8 cellular contexts compared by ENCODE assay signal in genomic region chr1:116020668-116021272, GRCh38. TPM values are rescaled to one million over a fixed set of nuclear protein-coding genes. Genes with fewer than 3 reads are reported as not detected.
DNase-seq lines count a peak whose midpoint lies in the region; ATAC-seq and TF ChIP-seq lines count a peak whose summit lies in the region.

No MANE protein-coding gene starts in this region.

- H3K4me1 Mint-ChIP-seq in activated naive CD4-positive, alpha-beta T cell treated with anti-CD3 and anti-CD28 coated beads for 36 hours (ENCODE audit: low read depth), result no peaks in the 10 kb centered on the region

- H3K9me3 ChIP-seq in DND-41 (ENCODE audit: insufficient read depth, low read length, severe bottlenecking) (no peaks in the 10 kb centered on the region), PC-9 (ENCODE audit: insufficient read depth, low read depth) (no peaks in the 10 kb centered on the region)

- TF ChIP-seq CTCF in DND-41 (IDR thresholded peaks at IDR 0.05; ENCODE audit: borderline replicate concordance, extremely low read depth, low read length, poor library complexity, severe bottlenecking) (peak; percentile 72), PC-9 (conservative IDR thresholded peaks at IDR 0.05) (peak; percentile 96)

- peaks cover 13% of the 10 kb centered on the region for H3K27me3 ChIP-seq in DND-41 (ENCODE audit: insufficient read depth, low read length, poor library complexity)
- H3K27me3 ChIP-seq in PC-9 (ENCODE audit: insufficient read depth, low read depth), result no peaks in the 10 kb centered on the region

- no peaks in the 10 kb centered on the region for H3K27me3 Mint-ChIP-seq in activated naive CD4-positive, alpha-beta T cell treated with anti-CD3 and anti-CD28 coated beads for 36 hours (ENCODE audit: low read depth)

- H3K9me2 ChIP-seq in PC-9 (ENCODE audit: insufficient read depth), result no peaks in the 10 kb centered on the region

- CTCF ChIA-PET in PC-9 (lab: Charles Lee), result interaction anchor here (0.6 to 0.9 kb wide), 2 partner anchors 209 to 375 kb away, joined by 4 read pairs; no protein-coding TSS in a partner anchor
- CTCF ChIA-PET in activated naive CD4-positive, alpha-beta T cell treated with anti-CD3 and anti-CD28 coated beads for 36 hours (lab: Charles Lee), result interaction anchor here (0.5 to 3.0 kb wide), 30 partner anchors 10 to 464 kb away, joined by 3 to 12 read pairs (median 4); no protein-coding TSS in a partner anchor

- H3F3A ChIP-seq in PC-9 (ENCODE audit: insufficient read depth, low read depth), result no peaks in the 10 kb centered on the region

- H3K4me3 ChIP-seq in DND-41 (ENCODE audit: low read depth in 1 of 2, low read length in 2 of 2) (no peak overlapping the region), PC-9 (no peak overlapping the region)

- BruUV-seq in PC-9 (replicated peaks; lab: Mats Ljungman, UMichigan), result no TSS peak

- H3K4me3 Mint-ChIP-seq in activated naive CD4-positive, alpha-beta T cell treated with anti-CD3 and anti-CD28 coated beads for 36 hours, result no peak overlapping the region

- no peak overlapping the region for H3K27ac Mint-ChIP-seq in activated naive CD4-positive, alpha-beta T cell treated with anti-CD3 and anti-CD28 coated beads for 36 hours

- no peaks in the 10 kb centered on the region for H4K20me1 ChIP-seq in DND-41 (ENCODE audit: insufficient read depth, low read length)
- no peaks in the 10 kb centered on the region for H4K20me1 ChIP-seq in PC-9 (ENCODE audit: insufficient read depth)

- no peaks in the 10 kb centered on the region for H3K9me3 Mint-ChIP-seq in activated naive CD4-positive, alpha-beta T cell treated with anti-CD3 and anti-CD28 coated beads for 36 hours

- H3K27ac ChIP-seq in DND-41 (ENCODE audit: low read length) (no peak overlapping the region), PC-9 (no peak overlapping the region)

- intact Hi-C loops in PC-9 (cut with micrococcal nuclease; ENCODE audit: unreplicated experiment) (no loop called here), Right ventricle myocardium superior (cut with DNase I) (no loop called here)
- intact Hi-C loops in activated naive CD4-positive, alpha-beta T cell treated with anti-CD3 and anti-CD28 coated beads for 36 hours (cut with micrococcal nuclease), result loop anchor here (1.0 to 5.0 kb wide), 3 partner anchors 40 to 477 kb away; no protein-coding TSS in a partner anchor

- ATAC-seq in DND-41 (ENCODE audit: insufficient read depth, low read depth) (peak; percentile 94), GM21360 (IDR thresholded peaks at IDR 0.05; ENCODE audit: unreplicated experiment) (peak; percentile 84), Right ventricle myocardium superior (ENCODE audit: poor library complexity) (peak; percentile 62)

- H2AFZ ChIP-seq in DND-41 (ENCODE audit: low read depth, low read length) (no peak overlapping the region), PC-9 (no peak overlapping the region)

- no peaks in the 10 kb centered on the region for H3K36me3 Mint-ChIP-seq in activated naive CD4-positive, alpha-beta T cell treated with anti-CD3 and anti-CD28 coated beads for 36 hours (ENCODE audit: low read depth)

- H3K4me1 ChIP-seq in DND-41 (ENCODE audit: insufficient read depth, low read length), result no peaks in the 10 kb centered on the region
- no peaks in the 10 kb centered on the region for H3K4me1 ChIP-seq in PC-9 (replicated peaks; ENCODE audit: insufficient read depth)

- H3K36me3 ChIP-seq in DND-41 (ENCODE audit: insufficient read depth, low read length) (no peaks in the 10 kb centered on the region), PC-9 (ENCODE audit: low read depth) (no peaks in the 10 kb centered on the region)

- H3K79me2 ChIP-seq in DND-41 (ENCODE audit: insufficient read depth, low read length) (no peaks in the 10 kb centered on the region), PC-9 (ENCODE audit: low read depth) (no peaks in the 10 kb centered on the region)

- DNase-seq in DND-41 (peak; percentile 69), HT-29 (ENCODE audit: low spot score) (peak; percentile 67), PC-9 (peak; percentile 18 to 65), Right ventricle myocardium superior (peak; percentile 61), pulmonary artery endothelial cell (ENCODE audit: low read depth, low spot score) (peak; percentile 27), DMS79 treated with DMSO at 0.1 percent for 48 hours (lab: John Stamatoyannopoulos, UW) (no peak)
- peak; percentile 70 for DNase-seq in activated naive CD4-positive, alpha-beta T cell treated with anti-CD3 and anti-CD28 coated beads for 36 hours

- POLR2A ChIA-PET in PC-9 (lab: Charles Lee; ENCODE audit: unreplicated experiment), result interaction anchor here (0.5 to 0.6 kb wide), 2 partner anchors 351 to 396 kb away, joined by 3 to 5 read pairs; no protein-coding TSS in a partner anchor

- H3K9ac ChIP-seq in DND-41 (ENCODE audit: low read depth, low read length), result no peak overlapping the region

- H3K4me2 ChIP-seq in DND-41 (ENCODE audit: insufficient read depth, low read length) (no peak overlapping the region), PC-9 (no peak overlapping the region)

RNA-seq across cellular contexts. Expression of gene SLC22A15, which starts 44.5 kb away (rescaled TPM):
- 0.08 TPM in 1 of 2 replicates, not detected in the other for total RNA-seq in HT-29 (2014; rRNA removed; shearing (Covaris generic))
- 1.8 and 4.5 TPM in 2 replicates for total RNA-seq in PC-9 (2021)
- under 1 TPM; 0.12 to 0.17 TPM for total RNA-seq in activated naive CD4-positive, alpha-beta T cell treated with anti-CD3 and anti-CD28 coated beads for 36 hours
- 10.7 TPM for total RNA-seq in Right ventricle myocardium superior
- total RNA-seq in pulmonary artery endothelial cell, result 0.04 TPM in 1 of 2 replicates, not detected in the other
